Comparison of ENCODE assay signal across 8 cellular contexts in genomic region chr1:36157115-36157903, GRCh38. TPM values are rescaled to one million over a fixed set of nuclear protein-coding genes. Genes with fewer than 3 reads are reported as not detected.
DNase-seq lines count a peak whose midpoint lies in the region; ATAC-seq and TF ChIP-seq lines count a peak whose summit lies in the region.

No MANE protein-coding gene starts in this region.

- peaks cover 10% of the 10 kb centered on the region; the same call in 1 of the 2 replicates for H3K36me3 ChIP-seq in KOPT-K1 (ENCODE audit: insufficient read depth, low read length)
- H3K36me3 ChIP-seq in kidney epithelial cell (ENCODE audit: control insufficient read depth, insufficient read depth, low read length), result peaks cover 2% of the 10 kb centered on the region

- H3K4me3 ChIP-seq in AG09309 (ENCODE audit: control insufficient read depth, low read depth, low read length), result peak overlapping the region; percentile 99
- H3K4me3 ChIP-seq in kidney epithelial cell (ENCODE audit: low read depth, low read length), result peak overlapping the region; percentile 84

- H3K27ac ChIP-seq in KOPT-K1 (ENCODE audit: low read depth, low read length, poor library complexity, severe bottlenecking), result peak overlapping the region; percentile 89
- peak overlapping the region; percentile 98 for H3K27ac ChIP-seq in angular gyrus (ENCODE audit: low read depth, low read length)
- H3K27ac ChIP-seq in substantia nigra (ENCODE audit: low read depth, low read length, poor library complexity, severe bottlenecking), result peak overlapping the region; percentile 99

- H3K27me3 ChIP-seq in kidney epithelial cell (ENCODE audit: control insufficient read depth, insufficient read depth, low read length), result no peaks in the 10 kb centered on the region

- no peak for TF ChIP-seq CTCF in AG09309 (IDR thresholded peaks at IDR 0.05; ENCODE audit: control insufficient read depth, insufficient read depth, low read depth, low read length, missing control alignments)
- no peak for TF ChIP-seq CTCF in kidney epithelial cell (IDR thresholded peaks at IDR 0.05; ENCODE audit: insufficient read depth, low read length, poor library complexity, severe bottlenecking)

- ATAC-seq in GM21360 (IDR thresholded peaks at IDR 0.05; ENCODE audit: unreplicated experiment), result no peak

- DNase-seq in AG09309 (ENCODE audit: low read depth) (no peak), kidney epithelial cell (ENCODE audit: low read depth) (no peak), substantia nigra (lab: John Stamatoyannopoulos, UW) (peak in 7 of 49 donors; percentile 32 to 60 (median 56)), DMS79 (lab: John Stamatoyannopoulos, UW) (no peak), NCI-H748 treated with DMSO at 0.1 percent for 48 hours (lab: John Stamatoyannopoulos, UW) (no peak)

- no peaks in the 10 kb centered on the region for H3K9me3 ChIP-seq in KOPT-K1 (ENCODE audit: insufficient read depth, low read length, poor library complexity, severe bottlenecking)

RNA-seq across cellular contexts. Expression of gene MAP7D1, which starts 1.3 kb away (rescaled TPM):
- total RNA-seq in kidney epithelial cell, result 183 and 236 TPM in 2 replicates

RNA-seq across cellular contexts. Expression of gene TRAPPC3, which starts 8.0 kb away (rescaled TPM):
- total RNA-seq in kidney epithelial cell, result 105 TPM in 2 replicates

RNA-seq across cellular contexts. Expression of gene COL8A2, which starts 32.3 kb away (rescaled TPM):
- 1.2 TPM in 2 replicates for total RNA-seq in kidney epithelial cell
